In genomic region chr1:113745425-113745824, GRCh38 we compare ENCODE assay signal across 15 cellular contexts.
"Had no signal": no experiment of that assay in that cellular context is flagged by ENCODE, and none has a peak within 500 bp of the region (broad histone marks: within the 10 kb centered on the region; RNA-seq: fewer than 3 reads in every experiment).

No MANE protein-coding gene starts in this region.

- H3K27ac Mint-ChIP-seq: activated CD8-positive, alpha-beta T cell treated with anti-CD3 and anti-CD28 coated beads for 36 hours; type B pancreatic cell had no signal

- ATAC-seq: activated CD8-positive, alpha-beta T cell treated with anti-CD3 and anti-CD28 coated beads for 36 hours; left cardiac atrium; naive thymus-derived CD4-positive, alpha-beta T cell; psoas muscle; sciatic nerve; stimulated activated naive CD8-positive, alpha-beta T cell treated with anti-CD3 and anti-CD28 coated beads, Interleukin-15, Interleukin-2, amounts not matched to agents 100 U/mL and 50 U/mL, for 24 hours had no signal

- H3K36me3 ChIP-seq: suprapubic skin had no signal

- H3K4me1 ChIP-seq: psoas muscle, suprapubic skin had no signal

- H3K9me3 ChIP-seq: esophagus squamous epithelium, psoas muscle, suprapubic skin had no signal

- DNase-seq: activated CD4-positive, alpha-beta T cell treated with anti-CD3 and anti-CD28 coated beads for 4 hours; activated CD8-positive, alpha-beta memory T cell treated with anti-CD3 and anti-CD28 coated beads, Interleukin-2, amount 50 U/mL, for 48 hours; activated CD8-positive, alpha-beta T cell treated with anti-CD3 and anti-CD28 coated beads for 36 hours; activated naive CD4-positive, alpha-beta T cell treated with anti-CD3 and anti-CD28 coated beads, Interleukin-2, amount 10 ng/mL, durations not matched to agents 7 days and 5 days; esophagus squamous epithelium; foreskin fibroblast; left cardiac atrium; naive thymus-derived CD4-positive, alpha-beta T cell; nucleus accumbens; psoas muscle; stimulated activated naive CD8-positive, alpha-beta T cell treated with anti-CD3 and anti-CD28 coated beads, Interleukin-15, Interleukin-2, amounts not matched to agents 100 U/mL and 50 U/mL, for 24 hours had no signal

- H3K27ac ChIP-seq: esophagus squamous epithelium, psoas muscle, suprapubic skin had no signal

- H3K9me3 Mint-ChIP-seq: activated CD8-positive, alpha-beta T cell treated with anti-CD3 and anti-CD28 coated beads for 36 hours; activated naive CD4-positive, alpha-beta T cell treated with anti-CD3 and anti-CD28 coated beads, Interleukin-2, amount 10 ng/mL, durations not matched to agents 7 days and 5 days; naive thymus-derived CD4-positive, alpha-beta T cell; type B pancreatic cell had no signal

- H3K4me3 Mint-ChIP-seq: activated CD8-positive, alpha-beta T cell treated with anti-CD3 and anti-CD28 coated beads for 36 hours; activated naive CD4-positive, alpha-beta T cell treated with anti-CD3 and anti-CD28 coated beads, Interleukin-2, amount 10 ng/mL, durations not matched to agents 7 days and 5 days; naive thymus-derived CD4-positive, alpha-beta T cell; type B pancreatic cell had no signal

- H3K4me3 ChIP-seq: esophagus squamous epithelium, lung, psoas muscle, suprapubic skin had no signal

- H3K27me3 ChIP-seq: esophagus squamous epithelium, suprapubic skin had no signal

- H3K27me3 Mint-ChIP-seq: activated CD8-positive, alpha-beta T cell treated with anti-CD3 and anti-CD28 coated beads for 36 hours; activated naive CD4-positive, alpha-beta T cell treated with anti-CD3 and anti-CD28 coated beads, Interleukin-2, amount 10 ng/mL, durations not matched to agents 7 days and 5 days; naive thymus-derived CD4-positive, alpha-beta T cell; type B pancreatic cell had no signal
